ENCODE assay signal across 9 cellular contexts in the genomic region with DNA sequence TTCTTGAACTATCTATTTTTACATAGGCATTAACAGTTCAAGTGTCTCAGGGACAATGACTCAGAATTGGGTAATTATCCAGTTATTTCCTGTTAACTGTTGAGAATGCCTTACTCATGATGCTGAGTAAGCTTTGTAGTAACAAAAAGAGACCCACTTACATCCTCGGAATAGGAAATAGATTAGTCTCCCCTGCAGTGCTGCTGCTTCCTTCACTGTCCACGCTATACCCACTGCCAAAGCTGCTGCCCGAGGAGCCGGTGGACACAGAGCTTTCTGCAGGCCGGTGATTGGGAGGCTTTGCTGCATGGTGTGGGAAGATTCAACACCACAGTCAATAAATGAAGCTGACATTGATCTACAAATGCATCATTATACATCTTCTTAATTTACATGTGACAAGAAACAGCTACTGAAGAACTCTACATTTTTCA.
DNase-seq lines count a peak whose midpoint lies in the region; ATAC-seq and TF ChIP-seq lines count a peak whose summit lies in the region.
"Had no signal": no experiment of that assay in that cellular context is flagged by ENCODE, and none has a peak within 500 bp of the region (broad histone marks: within the 10 kb centered on the region; RNA-seq: fewer than 3 reads in every experiment).

No MANE protein-coding gene starts in this region.

- H2AK5ac ChIP-seq in neuronal stem cell (ENCODE audit: low read depth, low read length), result no peak overlapping the region

- H3K79me2 ChIP-seq in GM23248 (ENCODE audit: insufficient read depth), result no peaks in the 10 kb centered on the region
- H3K79me2 ChIP-seq: parathyroid adenoma had no signal

- intact Hi-C loops in uterus (cut with DNase I; ENCODE audit: low total_unique reads), result no loop called here

- H4K20me1 ChIP-seq in GM23248 (ENCODE audit: insufficient read depth), result no peaks in the 10 kb centered on the region

- H3F3A ChIP-seq in GM23248 (ENCODE audit: insufficient read depth), result peaks cover 21% of the 10 kb centered on the region; the same call in 1 of the 2 replicates

- no peak for TF ChIP-seq POLR2A in uterus (IDR thresholded peaks at IDR 0.05)

- peak overlapping the region; percentile 69 for H2AFZ ChIP-seq in GM23248
- H2AFZ ChIP-seq in neuronal stem cell (ENCODE audit: low read length), result peak overlapping the region; percentile 88
- H2AFZ ChIP-seq: parathyroid adenoma had no signal

- H3K27ac ChIP-seq in GM23248, result peak overlapping the region; percentile 10; the same call in 1 of the 2 replicates
- no peak overlapping the region for H3K27ac ChIP-seq in neuronal stem cell (replicated peaks; ENCODE audit: low read length)
- H3K27ac ChIP-seq in uterus, result no peak overlapping the region
- H3K27ac ChIP-seq: parathyroid adenoma had no signal

- H3K4ac ChIP-seq in neuronal stem cell (ENCODE audit: low read length), result no peak overlapping the region

- H3K36me3 ChIP-seq in GM23248 (ENCODE audit: low read depth), result no peaks in the 10 kb centered on the region
- no peaks in the 10 kb centered on the region for H3K36me3 ChIP-seq in neuronal stem cell (replicated peaks in 1 of 2; ENCODE audit: control insufficient read depth in 2 of 2, insufficient read depth in 2 of 2, low read length in 2 of 2)
- no peaks in the 10 kb centered on the region for H3K36me3 ChIP-seq in uterus

- H2BK5ac ChIP-seq in neuronal stem cell (ENCODE audit: low read length), result no peak overlapping the region

- ATAC-seq in GM21447 (IDR thresholded peaks at IDR 0.05; ENCODE audit: unreplicated experiment), result no peak

- H3K79me1 ChIP-seq in neuronal stem cell (ENCODE audit: low read depth, low read length), result no peaks in the 10 kb centered on the region

- peak overlapping the region; percentile 85 for H3K18ac ChIP-seq in neuronal stem cell (ENCODE audit: low read length)

- H3K4me1 ChIP-seq in GM23248 (ENCODE audit: insufficient read depth) (peaks cover 29% of the 10 kb centered on the region), neuronal stem cell (ENCODE audit: control insufficient read depth in 2 of 2, insufficient read depth in 1 of 2, low read depth in 1 of 2, low read length in 2 of 2) (peaks cover 0 to 4% of the 10 kb centered on the region in 2 donors), uterus (no peaks in the 10 kb centered on the region)
- H3K4me1 ChIP-seq: parathyroid adenoma had no signal

- no peaks in the 10 kb centered on the region for H3K9me2 ChIP-seq in GM23248 (ENCODE audit: insufficient read depth)

- TF ChIP-seq CTCF in cardiac fibroblast (IDR thresholded peaks at IDR 0.05; ENCODE audit: low read depth, low read length) (no peak), uterus (IDR thresholded peaks at IDR 0.05) (no peak)

- H3K4me3 ChIP-seq in GM23248 (peak overlapping the region; percentile 61), cardiac fibroblast (replicated peaks in 1 of 2; ENCODE audit: low read depth in 2 of 2, low read length in 2 of 2) (peak overlapping the region in 1 of 2 donors; percentile 36), neuronal stem cell (ENCODE audit: low read length in 2 of 2) (peak overlapping the region in 1 of 2 donors; percentile 5), uterus (no peak overlapping the region)

- no peak overlapping the region for H3K14ac ChIP-seq in neuronal stem cell (ENCODE audit: low read length)

- H4K8ac ChIP-seq in neuronal stem cell (ENCODE audit: low read depth, low read length), result no peak overlapping the region

- DNase-seq in GM23248 (peak; percentile 91), NOMO-1 treated with DMSO at 0.1 percent for 48 hours (lab: John Stamatoyannopoulos, UW; ENCODE audit: unreplicated experiment) (peak; percentile 99), cardiac fibroblast (ENCODE audit: low read depth in 2 of 2) (peak; percentile 85 to 93), neuronal stem cell (ENCODE audit: low spot score) (no peak), uterus (no peak)
- DNase-seq in effector CD4-positive, alpha-beta T cell, result no peak
- DNase-seq in effector CD8-positive, alpha-beta T cell (lab: John Stamatoyannopoulos, UW), result no peak

- no peaks in the 10 kb centered on the region for H3K27me3 ChIP-seq in GM23248 (replicated peaks; ENCODE audit: insufficient read depth)
- no peaks in the 10 kb centered on the region for H3K27me3 ChIP-seq in neuronal stem cell (ENCODE audit: control insufficient read depth in 3 of 3, insufficient read depth in 3 of 3, low read depth in 1 of 3, low read length in 3 of 3)
- no peaks in the 10 kb centered on the region for H3K27me3 ChIP-seq in uterus

- H3K4me2 ChIP-seq in GM23248 (ENCODE audit: unreplicated experiment) (peak overlapping the region; percentile 81), neuronal stem cell (ENCODE audit: insufficient read depth, low read length, poor library complexity, severe bottlenecking) (no peak overlapping the region)

- no peak overlapping the region for H4K91ac ChIP-seq in neuronal stem cell (ENCODE audit: low read depth, low read length, poor library complexity)

- H3K23ac ChIP-seq in neuronal stem cell (ENCODE audit: low read depth, low read length, poor library complexity), result no peak overlapping the region

- H3K9ac ChIP-seq in GM23248, result no peak overlapping the region
- H3K9ac ChIP-seq in neuronal stem cell (ENCODE audit: low read depth, low read length, poor library complexity), result peak overlapping the region; percentile 21
- H3K9ac ChIP-seq: parathyroid adenoma had no signal

- H3K9me3 ChIP-seq in GM23248 (ENCODE audit: low read depth), result no peaks in the 10 kb centered on the region
- H3K9me3 ChIP-seq in neuronal stem cell (replicated peaks in 1 of 2; ENCODE audit: control insufficient read depth in 2 of 2, insufficient read depth in 1 of 2, low read depth in 1 of 2, low read length in 2 of 2), result no peaks in the 10 kb centered on the region
- H3K9me3 ChIP-seq in uterus, result no peaks in the 10 kb centered on the region

- H2BK12ac ChIP-seq in neuronal stem cell (ENCODE audit: low read length), result no peak overlapping the region

- WGBS in GM23248 (ENCODE audit: low coverage in 1 of 2, low lambda C conversion rate in 2 of 2, missing lambda C conversion rate in 2 of 2), 2 experiments, result 0% methylated on average over 5 of the region's 5 CpGs
- no CpG with 5 or more reads among the region's 5 CpGs for WGBS in neuronal stem cell (ENCODE audit: extremely low coverage in 2 of 2, insufficient read length in 2 of 2, insufficient replicate concordance in 1 of 2), 2 donors

- in situ Hi-C loops in GM23248 (cut with MboI), result no loop called here

- no peak overlapping the region for H2BK120ac ChIP-seq in neuronal stem cell (ENCODE audit: low read depth, low read length)

- H2BK15ac ChIP-seq in neuronal stem cell (ENCODE audit: low read length), result no peak overlapping the region

Comparison
In these comparisons a context has a peak if more than half of its experiments do, and no peak if none do; other contexts are left out.
1. DNase-seq: peak in GM23248 (single experiment), NOMO-1 treated with DMSO at 0.1 percent for 48 hours (single experiment) and cardiac fibroblast (2 of 2); none in neuronal stem cell (single experiment), uterus (0 of 2), effector CD4-positive, alpha-beta T cell (single experiment) and effector CD8-positive, alpha-beta T cell (single experiment).